Comparison of ENCODE assay signal across 8 cellular contexts in genomic region chr14:67619446-67620216, GRCh38. TPM values are rescaled to one million over a fixed set of nuclear protein-coding genes. Genes with fewer than 3 reads are reported as not detected.
DNase-seq lines count a peak whose midpoint lies in the region; ATAC-seq and TF ChIP-seq lines count a peak whose summit lies in the region.

TSS of gene ARG2 (plus strand) at chr14:67619920. CDS start at chr14:67619978, 58 bp downstream.

- peak within 1 kb of the TSS; percentile 92 for H3K4me3 Mint-ChIP-seq in activated CD4-positive, alpha-beta T cell treated with anti-CD3 and anti-CD28 coated beads, Interleukin-2, amount 10 ng/mL, durations not matched to agents 24 days and 14 days

- no peaks in the 10 kb centered on the region for H3K9me3 Mint-ChIP-seq in activated CD4-positive, alpha-beta T cell treated with anti-CD3 and anti-CD28 coated beads, Interleukin-2, amount 10 ng/mL, durations not matched to agents 24 days and 14 days

- DNase-seq in BE2C (peak; percentile 96), GM19240 (ENCODE audit: insufficient read length, low spot score) (peak; percentile 79), NCI-H524 (lab: John Stamatoyannopoulos, UW) (peak; percentile 91 to 96), cortex of kidney (lab: John Stamatoyannopoulos, UW) (peak; percentile 31), left kidney (ENCODE audit: low read depth, low spot score) (peak; percentile 98)
- DNase-seq in activated CD4-positive, alpha-beta T cell treated with anti-CD3 and anti-CD28 coated beads, Interleukin-2, amount 10 ng/mL, durations not matched to agents 24 days and 14 days: peak; percentile 99
- peak; percentile 96 to 99 for DNase-seq in stimulated activated CD4-positive, alpha-beta T cell treated with anti-CD3 and anti-CD28 coated beads, Interleukin-2, amount 100 ng/mL, for 24 hours

- no peaks in the 10 kb centered on the region for H3K36me3 ChIP-seq in BE2C

- no peaks in the 10 kb centered on the region for H3K9me3 ChIP-seq in BE2C

- peak within 1 kb of the TSS; percentile 70 for H3K4me3 ChIP-seq in BE2C (ENCODE audit: low read depth, low read length)

- intact Hi-C loops in activated CD4-positive, alpha-beta T cell treated with anti-CD3 and anti-CD28 coated beads, Interleukin-2, amount 10 ng/mL, durations not matched to agents 24 days and 14 days (cut with micrococcal nuclease): loop anchor here (1.0 to 5.0 kb wide), 4 partner anchors 19 to 198 kb away; partner anchors contain the start of genes PIGH, RAD51B, RDH11 and VTI1B

- peak; percentile 91 for ATAC-seq in HG03457 (IDR thresholded peaks at IDR 0.05; ENCODE audit: unreplicated experiment)

- H3K4me1 Mint-ChIP-seq in activated CD4-positive, alpha-beta T cell treated with anti-CD3 and anti-CD28 coated beads, Interleukin-2, amount 10 ng/mL, durations not matched to agents 24 days and 14 days: peaks cover 33% of the 10 kb centered on the region

- no peak for TF ChIP-seq CTCF in BE2C (IDR thresholded peaks at IDR 0.05; ENCODE audit: low read depth, low read length)

- peaks cover 1% of the 10 kb centered on the region for H3K36me3 Mint-ChIP-seq in activated CD4-positive, alpha-beta T cell treated with anti-CD3 and anti-CD28 coated beads, Interleukin-2, amount 10 ng/mL, durations not matched to agents 24 days and 14 days (ENCODE audit: low read depth)

- peaks cover 6% of the 10 kb centered on the region; the same call in 1 of the 2 replicates for H3K27me3 ChIP-seq in BE2C

- H3K4me1 ChIP-seq in BE2C: no peaks in the 10 kb centered on the region

- H3K27me3 Mint-ChIP-seq in activated CD4-positive, alpha-beta T cell treated with anti-CD3 and anti-CD28 coated beads, Interleukin-2, amount 10 ng/mL, durations not matched to agents 24 days and 14 days: peaks cover 15% of the 10 kb centered on the region

- peak within 1 kb of the TSS; percentile 85 for H3K27ac Mint-ChIP-seq in activated CD4-positive, alpha-beta T cell treated with anti-CD3 and anti-CD28 coated beads, Interleukin-2, amount 10 ng/mL, durations not matched to agents 24 days and 14 days

RNA-seq across cellular contexts. Expression of gene ARG2, which starts in this region (rescaled TPM):
- 13.2 TPM for polyA plus RNA-seq in BE2C (2012; ENCODE audit: insufficient read depth, insufficient read length, low read depth)
- total RNA-seq in activated CD4-positive, alpha-beta T cell treated with anti-CD3 and anti-CD28 coated beads, Interleukin-2, amount 10 ng/mL, durations not matched to agents 24 days and 14 days: 4.7 and 5.0 TPM in 2 replicates

Comparison
In these comparisons a context has a peak if more than half of its experiments do, and no peak if none do; other contexts are left out.
1. Peak in every context shown above with its lines: DNase-seq, ATAC-seq and H3K4me3 ChIP-seq.
2. DNase-seq: peak in every context shown above with its lines; median percentile 99 in activated CD4-positive, alpha-beta T cell treated with anti-CD3 and anti-CD28 coated beads, Interleukin-2, amount 10 ng/mL, durations not matched to agents 24 days and 14 days; 98 in left kidney; 98 in stimulated activated CD4-positive, alpha-beta T cell treated with anti-CD3 and anti-CD28 coated beads, Interleukin-2, amount 100 ng/mL, for 24 hours; 96 in BE2C; 94 in NCI-H524; 79 in GM19240; 31 in cortex of kidney.